ENCODE assay signal across 8 cellular contexts in genomic region chr2:126658316-126658909, GRCh38. TPM values are rescaled to one million over a fixed set of nuclear protein-coding genes. Genes with fewer than 3 reads are reported as not detected.
DNase-seq lines count a peak whose midpoint lies in the region; ATAC-seq, FAIRE-seq and TF ChIP-seq lines count a peak whose summit lies in the region.

No MANE protein-coding gene starts in this region.

- H3K79me2 ChIP-seq in K562 (ENCODE audit: control insufficient read depth, insufficient read depth, low read length) (peaks cover 83% of the 10 kb centered on the region), osteoblast (ENCODE audit: insufficient read depth, low read length) (peaks cover 35% of the 10 kb centered on the region)

- CTCF ChIA-PET in K562 (lab: Yijun Ruan, JAX; ENCODE audit: low intra/inter-chr PET ratio): no interaction called here

- H3K9me3 ChIP-seq in K562 (replicated peaks; ENCODE audit: control insufficient read depth, insufficient read depth, low read depth, low read length) (no peaks in the 10 kb centered on the region), osteoblast (ENCODE audit: low read depth, low read length) (no peaks in the 10 kb centered on the region)

- no peak for TF ChIP-seq CTCF in K562 (IDR thresholded peaks at IDR 0.05 in 2 of 3, conservative IDR thresholded peaks at IDR 0.05 in 1 of 3; ENCODE audit: insufficient read depth in 2 of 3, low read depth in 1 of 3, low read length in 3 of 3)
- no peak for TF ChIP-seq CTCF in osteoblast (IDR thresholded peaks at IDR 0.05; ENCODE audit: extremely low read depth, low read depth, low read length)

- no peak for TF ChIP-seq RAD21 in K562 (CRISPR knock-in tag; conservative IDR thresholded peaks at IDR 0.05 in 1 of 2, IDR thresholded peaks at IDR 0.05 in 1 of 2)

- ATAC-seq in GM18517 (IDR thresholded peaks at IDR 0.05; ENCODE audit: unreplicated experiment) (peak; percentile 10), HG02840 (IDR thresholded peaks at IDR 0.05; ENCODE audit: low FRiP score, unreplicated experiment) (peak; percentile 3), K562 (no peak)

- no peaks in the 10 kb centered on the region for H3K9me1 ChIP-seq in K562 (ENCODE audit: control insufficient read depth, insufficient read depth, low read length)

- TF ChIP-seq EP300 in K562 (IDR thresholded peaks at IDR 0.05; ENCODE audit: low read length): no peak

- no peak for FAIRE-seq in K562 (lab: Jason Lieb, UNC)

- H3K4me2 ChIP-seq in K562 (ENCODE audit: insufficient read depth, low read length) (peak overlapping the region; percentile 92), osteoblast (ENCODE audit: insufficient read depth, low read length) (peak overlapping the region; percentile 89)

- H3K27me3 ChIP-seq in K562 (ENCODE audit: control insufficient read depth in 2 of 2, insufficient read depth in 2 of 2, low read length in 2 of 2) (no peaks in the 10 kb centered on the region), osteoblast (ENCODE audit: insufficient read depth, low read length) (no peaks in the 10 kb centered on the region)

- BruUV-seq in K562 (replicated peaks; lab: Mats Ljungman, UMichigan): no TSS peak

- H3K4me1 ChIP-seq in K562 (replicated peaks in 1 of 2; ENCODE audit: control insufficient read depth in 2 of 2, insufficient read depth in 2 of 2, low read length in 2 of 2) (peaks cover 59 to 70% of the 10 kb centered on the region in 2 experiments), osteoblast (ENCODE audit: insufficient read depth, low read length) (peaks cover 35% of the 10 kb centered on the region)

- POLR2A ChIA-PET in K562 (lab: Yijun Ruan, JAX): interaction anchor here (0.6 to 1.8 kb wide), 5 partner anchors 13 to 305 kb away, joined by 3 to 5 read pairs (median 3); no protein-coding TSS in a partner anchor

- H3K36me3 ChIP-seq in K562 (ENCODE audit: control insufficient read depth, insufficient read depth, low read length): peaks cover 49% of the 10 kb centered on the region
- no peaks in the 10 kb centered on the region for H3K36me3 ChIP-seq in osteoblast (ENCODE audit: insufficient read depth, low read length)

- H3K4me3 ChIP-seq in K562 (peak overlapping the region; percentile 82), osteoblast (ENCODE audit: insufficient read depth, low read length) (peak overlapping the region; percentile 28)

- peaks cover 18% of the 10 kb centered on the region for H4K20me1 ChIP-seq in K562 (replicated peaks; ENCODE audit: control insufficient read depth, insufficient read depth, low read length)
- peaks cover 3% of the 10 kb centered on the region for H4K20me1 ChIP-seq in osteoblast (ENCODE audit: insufficient read depth, low read length)

- intact Hi-C loops in K562 (cut with micrococcal nuclease): loop anchor here (1.0 kb wide), 1 partner anchor 43 kb away; no protein-coding TSS in a partner anchor

- WGBS in K562 (ENCODE audit: insufficient coverage, low coverage, missing lambda C conversion rate): 24% methylated on average over 2 of the region's 2 CpGs

- H3K27ac ChIP-seq in K562 (ENCODE audit: extremely low read depth, low read depth, low read length) (peak overlapping the region; percentile 92), osteoblast (ENCODE audit: low read depth, low read length) (peak overlapping the region; percentile 97)

- peak overlapping the region; percentile 96 to 99 for H3K9ac ChIP-seq in K562 (ENCODE audit: insufficient read depth in 1 of 2, low read depth in 2 of 2, low read length in 2 of 2)

- in situ Hi-C loops in K562 (cut with MboI): no loop called here

- TF ChIP-seq POLR2A in K562 (conservative IDR thresholded peaks at IDR 0.05): no peak

- no peak for DNase-seq in K562 (ENCODE audit: extremely low read depth in 1 of 4, low spot score in 3 of 4)
- no peak for DNase-seq in osteoblast (ENCODE audit: insufficient read length, low spot score, missing footprints)
- no peak for DNase-seq in stimulated activated CD4-positive, alpha-beta T cell treated with anti-CD3 and anti-CD28 coated beads, Interleukin-2, amount 100 ng/mL, for 48 hours
- DNase-seq in activated effector memory CD4-positive, alpha-beta T cell treated with Interleukin-2 at 50 U/mL for 16 hours: no peak
- DNase-seq in SK-N-DZ (ENCODE audit: low spot score): no peak
- no peak for DNase-seq in AG08395 (ENCODE audit: low spot score)

- H2AFZ ChIP-seq in K562 (ENCODE audit: low read depth, low read length) (no peak overlapping the region), osteoblast (ENCODE audit: low read length) (peak overlapping the region; percentile 64)

TF ChIP-seq in K562, 482 proteins besides CTCF, POLR2A, EP300 and RAD21 (continues in another document):
- no peak for TF ChIP-seq NR3C1 (CRISPR knock-in tag; IDR thresholded peaks at IDR 0.05)
- peak; percentile 71 for TF ChIP-seq C11orf30 (IDR thresholded peaks at IDR 0.05; ENCODE audit: low read depth)

RNA-seq across cellular contexts. Expression of gene GYPC, which starts 2.5 kb away (rescaled TPM):
- total RNA-seq in K562 (2011; cell fraction: chromatin; rRNA removed; ENCODE audit: low replicate concordance): 120 and 158 TPM in 2 replicates
- 166 and 169 TPM in 2 replicates for total RNA-seq in K562 (2011; cell fraction: nucleolus; rRNA removed)
- total RNA-seq in K562 (2011; cell fraction: nucleoplasm; rRNA removed): 154 and 197 TPM in 2 replicates
- total RNA-seq in K562 (2014; rRNA removed) (282 and 367 TPM in 2 replicates), K562 (2014; rRNA removed; fragmentation: Illumina TruSeq; extraction: Trizol) (121 and 155 TPM in 2 replicates), K562 (2015; rRNA removed; fragmentation: Illumina TruSeq; extraction: Trizol) (174 and 181 TPM in 2 replicates), K562 (2021) (194 and 210 TPM in 2 replicates), osteoblast (101 TPM in 2 replicates)
- polyA plus RNA-seq in K562 (2011; rRNA removed) (241 and 252 TPM in 2 replicates), K562 (2014; fragmentation: Illumina TruSeq; extraction: Trizol) (202 and 211 TPM in 2 replicates), K562 (2014; fragmentation: Nextera tagmentation; extraction: Ambion mirVana) (10 to 100 TPM; 50.6 to 53.7 TPM), K562 (2014; rRNA removed) (229 and 299 TPM in 2 replicates)
- polyA plus RNA-seq in K562 (2011; cell fraction: cytosol; rRNA removed): 439 and 540 TPM in 2 replicates
- polyA plus RNA-seq in K562 (2011; cell fraction: nucleus; rRNA removed): 132 and 178 TPM in 2 replicates
- 183 and 349 TPM in 2 replicates for polyA plus RNA-seq in K562 (2012)
- polyA minus RNA-seq in K562 (2011; rRNA and poly(A)+ RNA removed): 144 and 198 TPM in 2 replicates
- polyA minus RNA-seq in K562 (2011; cell fraction: cytosol; rRNA and poly(A)+ RNA removed): 95.9 and 113 TPM in 2 replicates
- 29.8 and 52.5 TPM in 2 replicates for polyA minus RNA-seq in K562 (2011; cell fraction: nucleus; rRNA and poly(A)+ RNA removed)
- not detected in 2 replicates for polyA plus RNA-seq in SK-N-DZ (2014; cell fraction: cytosol; rRNA removed)
- not detected in 2 replicates for polyA plus RNA-seq in SK-N-DZ (2014; cell fraction: nucleus; rRNA removed)
